In genomic region chr5:139298242-139298641, GRCh38 we compare ENCODE assay signal across 13 cellular contexts. TPM values are rescaled to one million over a fixed set of nuclear protein-coding genes. Genes with fewer than 3 reads are reported as not detected.
A peak's percentile ranks its signal among the peaks of the same experiment; 100 is the strongest.
DNase-seq lines count a peak whose midpoint lies in the region; ATAC-seq lines count a peak whose summit lies in the region.
"Had no signal": no experiment of that assay in that cellular context is flagged by ENCODE, and none has a peak within 500 bp of the region (broad histone marks: within the 10 kb centered on the region; RNA-seq: fewer than 3 reads in every experiment).

No MANE protein-coding gene starts in this region.

- POLR2A ChIA-PET in activated CD8-positive, alpha-beta T cell treated with anti-CD3 and anti-CD28 coated beads, Interleukin-2, amount 10 ng/mL, durations not matched to agents 7 days and 5 days (lab: Charles Lee): interaction anchor here (1.3 kb wide), 1 partner anchor 44 kb away, joined by 6 read pairs; no protein-coding TSS in a partner anchor

- peak overlapping the region; percentile 79 for H3K27ac Mint-ChIP-seq in stimulated activated naive CD8-positive, alpha-beta T cell treated with anti-CD3 and anti-CD28 coated beads, Interleukin-15, Interleukin-2, amounts not matched to agents 100 ng/mL and 50 ng/mL, for 24 hours
- peak overlapping the region; percentile 12 for H3K27ac Mint-ChIP-seq in activated CD8-positive, alpha-beta T cell treated with anti-CD3 and anti-CD28 coated beads, Interleukin-2, amount 10 ng/mL, durations not matched to agents 7 days and 5 days
- peak overlapping the region; percentile 22 for H3K27ac Mint-ChIP-seq in memory B cell

- H3K4me1 Mint-ChIP-seq in stimulated activated naive CD8-positive, alpha-beta T cell treated with anti-CD3 and anti-CD28 coated beads, Interleukin-15, Interleukin-2, amounts not matched to agents 100 ng/mL and 50 ng/mL, for 24 hours (ENCODE audit: low read depth): peaks cover 77% of the 10 kb centered on the region
- H3K4me1 Mint-ChIP-seq in activated CD8-positive, alpha-beta T cell treated with anti-CD3 and anti-CD28 coated beads, Interleukin-2, amount 10 ng/mL, durations not matched to agents 7 days and 5 days (ENCODE audit: low read depth): peaks cover 70% of the 10 kb centered on the region
- peaks cover 58% of the 10 kb centered on the region for H3K4me1 Mint-ChIP-seq in memory B cell

- peak overlapping the region; percentile 99 for H3K4me3 Mint-ChIP-seq in stimulated activated naive CD8-positive, alpha-beta T cell treated with anti-CD3 and anti-CD28 coated beads, Interleukin-15, Interleukin-2, amounts not matched to agents 100 ng/mL and 50 ng/mL, for 24 hours
- H3K4me3 Mint-ChIP-seq in activated CD8-positive, alpha-beta T cell treated with anti-CD3 and anti-CD28 coated beads, Interleukin-2, amount 10 ng/mL, durations not matched to agents 7 days and 5 days: peak overlapping the region; percentile 2
- peak overlapping the region; percentile 67 for H3K4me3 Mint-ChIP-seq in memory B cell

- H3K9me3 Mint-ChIP-seq in stimulated activated naive CD8-positive, alpha-beta T cell treated with anti-CD3 and anti-CD28 coated beads, Interleukin-15, Interleukin-2, amounts not matched to agents 100 ng/mL and 50 ng/mL, for 24 hours: no peaks in the 10 kb centered on the region
- no peaks in the 10 kb centered on the region for H3K9me3 Mint-ChIP-seq in activated CD8-positive, alpha-beta T cell treated with anti-CD3 and anti-CD28 coated beads, Interleukin-2, amount 10 ng/mL, durations not matched to agents 7 days and 5 days (ENCODE audit: insufficient read depth)
- H3K9me3 Mint-ChIP-seq in memory B cell: no peaks in the 10 kb centered on the region

- no peak for DNase-seq in stimulated activated naive CD8-positive, alpha-beta T cell treated with anti-CD3 and anti-CD28 coated beads, Interleukin-15, Interleukin-2, amounts not matched to agents 100 U/mL and 50 U/mL, for 24 hours
- no peak for DNase-seq in activated CD8-positive, alpha-beta T cell treated with anti-CD3 and anti-CD28 coated beads, Interleukin-2, amount 10 ng/mL, durations not matched to agents 7 days and 5 days
- no peak for DNase-seq in memory B cell (ENCODE audit: low spot score in 2 of 2)
- no peak for DNase-seq in NCI-H526 treated with DMSO at 0.1 percent for 48 hours (lab: John Stamatoyannopoulos, UW)
- DNase-seq in retina: no peak
- DNase-seq in ureter (ENCODE audit: low spot score): no peak
- DNase-seq in AG08396 (ENCODE audit: low spot score): no peak
- DNase-seq: effector CD8-positive, alpha-beta T cell; HCEC 1CT; lower lobe of right lung; NCI-H146; stimulated activated naive CD4-positive, alpha-beta T cell had no signal

- CTCF ChIA-PET in activated CD8-positive, alpha-beta T cell treated with anti-CD3 and anti-CD28 coated beads, Interleukin-2, amount 10 ng/mL, durations not matched to agents 7 days and 5 days (lab: Charles Lee): interaction anchor here (1.5 kb wide), 2 partner anchors 8 to 39 kb away, joined by 4 read pairs; no protein-coding TSS in a partner anchor

- ATAC-seq in stimulated activated naive CD8-positive, alpha-beta T cell treated with anti-CD3 and anti-CD28 coated beads, Interleukin-15, Interleukin-2, amounts not matched to agents 100 U/mL and 50 U/mL, for 24 hours: no peak
- no peak for ATAC-seq in activated CD8-positive, alpha-beta T cell treated with anti-CD3 and anti-CD28 coated beads, Interleukin-2, amount 10 ng/mL, durations not matched to agents 7 days and 5 days
- ATAC-seq in memory B cell (ENCODE audit: low read depth): no peak
- ATAC-seq: lower lobe of right lung had no signal

- no peaks in the 10 kb centered on the region for H3K27me3 Mint-ChIP-seq in stimulated activated naive CD8-positive, alpha-beta T cell treated with anti-CD3 and anti-CD28 coated beads, Interleukin-15, Interleukin-2, amounts not matched to agents 100 ng/mL and 50 ng/mL, for 24 hours
- no peaks in the 10 kb centered on the region for H3K27me3 Mint-ChIP-seq in activated CD8-positive, alpha-beta T cell treated with anti-CD3 and anti-CD28 coated beads, Interleukin-2, amount 10 ng/mL, durations not matched to agents 7 days and 5 days (ENCODE audit: low read depth)
- no peaks in the 10 kb centered on the region for H3K27me3 Mint-ChIP-seq in memory B cell

- peaks cover 69% of the 10 kb centered on the region for H3K36me3 Mint-ChIP-seq in stimulated activated naive CD8-positive, alpha-beta T cell treated with anti-CD3 and anti-CD28 coated beads, Interleukin-15, Interleukin-2, amounts not matched to agents 100 ng/mL and 50 ng/mL, for 24 hours (ENCODE audit: low read depth)
- H3K36me3 Mint-ChIP-seq in activated CD8-positive, alpha-beta T cell treated with anti-CD3 and anti-CD28 coated beads, Interleukin-2, amount 10 ng/mL, durations not matched to agents 7 days and 5 days (ENCODE audit: low read depth): peaks cover 46% of the 10 kb centered on the region
- H3K36me3 Mint-ChIP-seq in memory B cell: peaks cover 6% of the 10 kb centered on the region

RNA-seq across cellular contexts. Expression of gene MATR3, which starts 4.7 kb away (rescaled TPM):
- 100 to 1,000 TPM; 174 to 176 TPM for total RNA-seq in activated CD8-positive, alpha-beta T cell treated with anti-CD3 and anti-CD28 coated beads, Interleukin-2, amount 10 ng/mL, durations not matched to agents 7 days and 5 days
- 259 TPM for total RNA-seq in ureter

RNA-seq across cellular contexts. Expression of gene PAIP2, which starts 43.4 kb away (rescaled TPM):
- 10 to 100 TPM; 90.7 to 93.5 TPM for total RNA-seq in activated CD8-positive, alpha-beta T cell treated with anti-CD3 and anti-CD28 coated beads, Interleukin-2, amount 10 ng/mL, durations not matched to agents 7 days and 5 days
- 75.6 TPM for total RNA-seq in ureter

Comparison
In these comparisons a context has a peak if more than half of its experiments do, and no peak if none do; other contexts are left out.
1. H3K27ac Mint-ChIP-seq: peak in every context shown above with its lines; median percentile 79 in stimulated activated naive CD8-positive, alpha-beta T cell treated with anti-CD3 and anti-CD28 coated beads, Interleukin-15, Interleukin-2, amounts not matched to agents 100 ng/mL and 50 ng/mL, for 24 hours; 22 in memory B cell; 12 in activated CD8-positive, alpha-beta T cell treated with anti-CD3 and anti-CD28 coated beads, Interleukin-2, amount 10 ng/mL, durations not matched to agents 7 days and 5 days.
2. H3K4me3 Mint-ChIP-seq: peak in every context shown above with its lines; median percentile 99 in stimulated activated naive CD8-positive, alpha-beta T cell treated with anti-CD3 and anti-CD28 coated beads, Interleukin-15, Interleukin-2, amounts not matched to agents 100 ng/mL and 50 ng/mL, for 24 hours; 67 in memory B cell; 2 in activated CD8-positive, alpha-beta T cell treated with anti-CD3 and anti-CD28 coated beads, Interleukin-2, amount 10 ng/mL, durations not matched to agents 7 days and 5 days.